22 cellular contexts compared by ENCODE assay signal in the genomic region with DNA sequence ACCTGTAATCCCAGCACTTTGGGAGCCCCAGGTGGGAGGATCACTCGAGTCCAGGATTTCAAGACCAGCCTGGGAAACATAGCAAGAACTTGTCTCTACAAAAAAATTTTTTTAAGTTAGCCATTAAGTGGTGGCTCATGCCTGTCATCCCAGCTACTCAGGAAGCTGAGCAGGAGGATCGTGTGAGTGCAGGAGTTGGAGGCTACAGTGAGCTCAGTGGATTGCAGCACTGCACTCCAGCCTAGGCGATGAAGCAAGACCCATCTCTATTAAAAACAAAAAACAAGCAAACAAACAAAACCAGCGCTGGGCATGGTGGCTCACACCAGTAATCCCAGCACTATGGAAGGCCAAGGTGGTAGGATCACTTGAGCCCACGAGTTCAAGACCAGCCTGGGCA. TPM values are rescaled to one million over a fixed set of nuclear protein-coding genes. Genes with fewer than 3 reads are reported as not detected.
DNase-seq lines count a peak whose midpoint lies in the region; ATAC-seq and TF ChIP-seq lines count a peak whose summit lies in the region.
"Had no signal": no experiment of that assay in that cellular context is flagged by ENCODE, and none has a peak within 500 bp of the region (broad histone marks: within the 10 kb centered on the region; RNA-seq: fewer than 3 reads in every experiment).

No MANE protein-coding gene starts in this region.

- no peak overlapping the region for H3K4me3 ChIP-seq in epithelial cell of esophagus (ENCODE audit: low read length)
- H3K4me3 ChIP-seq: smooth muscle cell had no signal

- no peak for TF ChIP-seq CTCF in epithelial cell of esophagus (IDR thresholded peaks at IDR 0.05; ENCODE audit: insufficient read depth, low read depth, low read length, missing control alignments)

- peak; percentile 39 for ATAC-seq in left lobe of liver
- ATAC-seq: activated CD8-positive, alpha-beta T cell treated with anti-CD3 and anti-CD28 coated beads for 36 hours; activated naive CD4-positive, alpha-beta T cell treated with anti-CD3 and anti-CD28 coated beads, Interleukin-2, amount 50 U/mL, for 72 hours; activated T-cell treated with anti-CD3 and anti-CD28 coated beads, Interleukin-2, amount 50 U/mL, for 72 hours; esophagus mucosa; naive thymus-derived CD8-positive, alpha-beta T cell had no signal

- DNase-seq in EH (ENCODE audit: low read depth): peak; percentile 55
- DNase-seq in MV-4-11 (lab: John Stamatoyannopoulos, UW): peak; percentile 75
- DNase-seq in epithelial cell of esophagus (ENCODE audit: low read depth): peak; percentile 90
- no peak for DNase-seq in left lobe of liver (ENCODE audit: low spot score)
- no peak for DNase-seq in NCI-H748 (lab: John Stamatoyannopoulos, UW; ENCODE audit: unreplicated experiment)
- no peak for DNase-seq in activated CD4-positive, CD25-positive, alpha-beta regulatory T cell (lab: John Stamatoyannopoulos, UW)
- DNase-seq in occipital lobe (lab: John Stamatoyannopoulos, UW): no peak
- no peak for DNase-seq in activated CD8-positive, alpha-beta memory T cell treated with anti-CD3 and anti-CD28 coated beads, Interleukin-2, amount 50 U/mL, for 48 hours
- DNase-seq: activated CD8-positive, alpha-beta T cell treated with anti-CD3 and anti-CD28 coated beads for 36 hours; activated T-cell treated with anti-CD3 and anti-CD28 coated beads, Interleukin-2, amount 50 U/mL, for 72 hours; Calu3; islet precursor cell; naive thymus-derived CD8-positive, alpha-beta T cell; NCI-H1930; posterior cingulate gyrus; SHP77; stimulated activated CD8-positive, alpha-beta memory T cell treated with anti-CD3 and anti-CD28 coated beads, Interleukin-4, amount 100 ng/mL, for 48 hours; substantia nigra; T-helper 1 cell had no signal

RNA-seq across cellular contexts. Expression of gene HEATR3, which starts 38.0 kb away (rescaled TPM):
- total RNA-seq in left lobe of liver: 11.9 TPM
- 35.2 TPM for total RNA-seq in occipital lobe

RNA-seq across cellular contexts. Expression of gene TENT4B, which starts 49.3 kb away (rescaled TPM):
- total RNA-seq in left lobe of liver: 9.3 TPM
- total RNA-seq in occipital lobe: 31.4 TPM

Comparison
In these comparisons a context has a peak if more than half of its experiments do, and no peak if none do; other contexts are left out.
1. DNase-seq: peak in EH (single experiment), MV-4-11 (single experiment) and epithelial cell of esophagus (single experiment); none in left lobe of liver (single experiment), NCI-H748 (single experiment), activated CD4-positive, CD25-positive, alpha-beta regulatory T cell (0 of 4), occipital lobe (single experiment) and activated CD8-positive, alpha-beta memory T cell treated with anti-CD3 and anti-CD28 coated beads, Interleukin-2, amount 50 U/mL, for 48 hours (single experiment).